1 cellular context compared by ENCODE assay signal in genomic region chr22:25110846-25111578, GRCh38.
TF ChIP-seq lines count a peak whose summit lies in the region.

No MANE protein-coding gene starts in this region.

TF ChIP-seq in HepG2, 621 proteins besides CTCF, POLR2A, EP300 and RAD21 (continued from another document and continues in another):
- TF ChIP-seq ZBTB7B (CRISPR knock-in tag; IDR thresholded peaks at IDR 0.05), result peak; percentile 86; the same call in 1 of the 2 replicates
- no peak for TF ChIP-seq TCF12 (IDR thresholded peaks at IDR 0.05)
- no peak for TF ChIP-seq TCF12 (CRISPR knock-in tag; IDR thresholded peaks at IDR 0.05)
- no peak for TF ChIP-seq PLRG1 (conservative IDR thresholded peaks at IDR 0.05)
- no peak for TF ChIP-seq ZBTB8A (CRISPR knock-in tag; IDR thresholded peaks at IDR 0.05; ENCODE audit: borderline replicate concordance, low read depth)
- TF ChIP-seq CHCHD3 (CRISPR knock-in tag; IDR thresholded peaks at IDR 0.05), result no peak
- TF ChIP-seq, protein P1, sequence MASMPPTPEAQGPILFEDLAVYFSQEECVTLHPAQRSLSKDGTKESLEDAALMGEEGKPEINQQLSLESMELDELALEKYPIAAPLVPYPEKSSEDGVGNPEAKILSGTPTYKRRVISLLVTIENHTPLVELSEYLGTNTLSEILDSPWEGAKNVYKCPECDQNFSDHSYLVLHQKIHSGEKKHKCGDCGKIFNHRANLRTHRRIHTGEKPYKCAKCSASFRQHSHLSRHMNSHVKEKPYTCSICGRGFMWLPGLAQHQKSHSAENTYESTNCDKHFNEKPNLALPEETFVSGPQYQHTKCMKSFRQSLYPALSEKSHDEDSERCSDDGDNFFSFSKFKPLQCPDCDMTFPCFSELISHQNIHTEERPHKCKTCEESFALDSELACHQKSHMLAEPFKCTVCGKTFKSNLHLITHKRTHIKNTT (CRISPR knock-in tag; IDR thresholded peaks at IDR 0.05), result no peak
- no peak for TF ChIP-seq SMYD3 (CRISPR knock-in tag; IDR thresholded peaks at IDR 0.05)
- TF ChIP-seq ZNF451 (CRISPR knock-in tag; IDR thresholded peaks at IDR 0.05), result 0 out of 2 replicates have a peak, but pooled peaks have one; percentile 39
- TF ChIP-seq ETS1 (CRISPR knock-in tag; IDR thresholded peaks at IDR 0.05), result no peak
- TF ChIP-seq ZNF230 (CRISPR knock-in tag; IDR thresholded peaks at IDR 0.05), result no peak
- peak; percentile 34 for TF ChIP-seq YY1 (IDR thresholded peaks at IDR 0.05; ENCODE audit: insufficient read depth, insufficient replicate concordance, low read depth, low read length)
- no peak for TF ChIP-seq TCF7 (IDR thresholded peaks at IDR 0.05; ENCODE audit: low read depth)
- no peak for TF ChIP-seq ZNF354B (CRISPR knock-in tag; IDR thresholded peaks at IDR 0.05)
- TF ChIP-seq ZNF180 (CRISPR knock-in tag; IDR thresholded peaks at IDR 0.05; ENCODE audit: borderline replicate concordance, low read depth), result no peak
- no peak for TF ChIP-seq LRRFIP1 (CRISPR knock-in tag; conservative IDR thresholded peaks at IDR 0.05)
- no peak for TF ChIP-seq ZNF704 (CRISPR knock-in tag; IDR thresholded peaks at IDR 0.05; ENCODE audit: borderline replicate concordance)
- no peak for TF ChIP-seq GTF2F1 (IDR thresholded peaks at IDR 0.05; ENCODE audit: low read length)
- peak; percentile 56; the same call in 1 of the 2 replicates for TF ChIP-seq MTF2 (CRISPR knock-in tag; IDR thresholded peaks at IDR 0.05; ENCODE audit: borderline replicate concordance)
- TF ChIP-seq, protein P2, sequence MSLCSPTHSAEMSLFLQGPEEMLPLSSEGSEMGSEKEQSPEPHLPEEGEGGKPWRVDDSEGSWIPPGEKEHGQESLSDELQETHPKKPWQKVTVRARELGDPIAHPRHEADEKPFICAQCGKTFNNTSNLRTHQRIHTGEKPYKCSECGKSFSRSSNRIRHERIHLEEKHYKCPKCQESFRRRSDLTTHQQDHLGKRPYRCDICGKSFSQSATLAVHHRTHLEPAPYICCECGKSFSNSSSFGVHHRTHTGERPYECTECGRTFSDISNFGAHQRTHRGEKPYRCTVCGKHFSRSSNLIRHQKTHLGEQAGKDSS (CRISPR knock-in tag; IDR thresholded peaks at IDR 0.05; ENCODE audit: borderline replicate concordance, low read depth), result no peak
- no peak for TF ChIP-seq ZNF225 (CRISPR knock-in tag; IDR thresholded peaks at IDR 0.05)
- no peak for TF ChIP-seq MTA3 (CRISPR knock-in tag; IDR thresholded peaks at IDR 0.05)
- TF ChIP-seq ZNF430 (CRISPR knock-in tag; IDR thresholded peaks at IDR 0.05), result peak; percentile 55; the same call in 1 of the 2 replicates
- 0 out of 2 replicates have a peak, but pooled peaks have one; percentile 23 for TF ChIP-seq CBFB (CRISPR knock-in tag; IDR thresholded peaks at IDR 0.05)
- TF ChIP-seq, protein P3, sequence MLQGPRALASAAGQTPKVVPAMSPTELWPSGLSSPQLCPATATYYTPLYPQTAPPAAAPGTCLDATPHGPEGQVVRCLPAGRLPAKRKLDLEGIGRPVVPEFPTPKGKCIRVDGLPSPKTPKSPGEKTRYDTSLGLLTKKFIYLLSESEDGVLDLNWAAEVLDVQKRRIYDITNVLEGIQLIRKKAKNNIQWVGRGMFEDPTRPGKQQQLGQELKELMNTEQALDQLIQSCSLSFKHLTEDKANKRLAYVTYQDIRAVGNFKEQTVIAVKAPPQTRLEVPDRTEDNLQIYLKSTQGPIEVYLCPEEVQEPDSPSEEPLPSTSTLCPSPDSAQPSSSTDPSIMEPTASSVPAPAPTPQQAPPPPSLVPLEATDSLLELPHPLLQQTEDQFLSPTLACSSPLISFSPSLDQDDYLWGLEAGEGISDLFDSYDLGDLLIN (CRISPR knock-in tag; IDR thresholded peaks at IDR 0.05; ENCODE audit: borderline replicate concordance), result no peak
- TF ChIP-seq ZNF205 (CRISPR knock-in tag; IDR thresholded peaks at IDR 0.05), result no peak
- TF ChIP-seq ZNF678 (CRISPR knock-in tag; IDR thresholded peaks at IDR 0.05), result no peak
- peak; percentile 36 for TF ChIP-seq SKIL (CRISPR knock-in tag; IDR thresholded peaks at IDR 0.05; ENCODE audit: borderline replicate concordance)
- peak; percentile 95 for TF ChIP-seq HNRNPL (IDR thresholded peaks at IDR 0.05; ENCODE audit: low read depth, low read length)
- TF ChIP-seq ZMAT5 (CRISPR knock-in tag; IDR thresholded peaks at IDR 0.05; ENCODE audit: borderline replicate concordance, low read depth), result no peak
- TF ChIP-seq FOXO1 (CRISPR knock-in tag; IDR thresholded peaks at IDR 0.05), result 0 out of 2 replicates have a peak, but pooled peaks have one; percentile 15
- TF ChIP-seq ZNF318 (CRISPR knock-in tag; IDR thresholded peaks at IDR 0.05), result no peak
- TF ChIP-seq ZKSCAN8 (CRISPR knock-in tag; IDR thresholded peaks at IDR 0.05; ENCODE audit: borderline replicate concordance), result no peak
- TF ChIP-seq ZHX1 (CRISPR knock-in tag; IDR thresholded peaks at IDR 0.05; ENCODE audit: low read depth), result 0 out of 2 replicates have a peak, but pooled peaks have one; percentile 42
- TF ChIP-seq, protein P4, sequence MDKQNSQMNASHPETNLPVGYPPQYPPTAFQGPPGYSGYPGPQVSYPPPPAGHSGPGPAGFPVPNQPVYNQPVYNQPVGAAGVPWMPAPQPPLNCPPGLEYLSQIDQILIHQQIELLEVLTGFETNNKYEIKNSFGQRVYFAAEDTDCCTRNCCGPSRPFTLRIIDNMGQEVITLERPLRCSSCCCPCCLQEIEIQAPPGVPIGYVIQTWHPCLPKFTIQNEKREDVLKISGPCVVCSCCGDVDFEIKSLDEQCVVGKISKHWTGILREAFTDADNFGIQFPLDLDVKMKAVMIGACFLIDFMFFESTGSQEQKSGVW (CRISPR knock-in tag; IDR thresholded peaks at IDR 0.05; ENCODE audit: borderline replicate concordance), result no peak
- TF ChIP-seq XRCC5 (optimal IDR thresholded peaks at IDR 0.05; ENCODE audit: low read length), result peak; percentile 15
- TF ChIP-seq KLF11 (CRISPR knock-in tag; IDR thresholded peaks at IDR 0.05), result no peak
